ENCODE assay signal across 24 cellular contexts in the genomic region with DNA sequence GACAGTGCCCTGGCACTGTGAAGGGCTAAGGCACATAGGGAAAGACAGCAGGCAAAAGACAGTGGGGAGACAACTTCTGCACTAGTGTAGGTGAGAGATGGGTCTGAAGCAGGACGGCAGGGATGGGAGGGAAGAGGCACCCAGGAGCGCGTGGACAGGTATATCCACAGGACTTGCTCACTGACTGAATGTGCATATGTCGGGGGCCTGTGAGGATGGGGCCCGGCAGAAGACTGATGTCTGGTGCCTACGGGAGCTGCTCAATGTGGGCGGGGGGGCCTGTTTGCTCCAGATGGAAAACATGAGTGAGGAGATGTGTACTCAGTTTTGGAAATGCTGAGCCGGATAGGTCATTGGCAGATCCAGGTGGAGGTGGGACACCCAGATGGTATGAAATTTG.
"Had no signal": no experiment of that assay in that cellular context is flagged by ENCODE, and none has a peak within 500 bp of the region (broad histone marks: within the 10 kb centered on the region; RNA-seq: fewer than 3 reads in every experiment).

No MANE protein-coding gene starts in this region.

- FAIRE-seq: colon, endothelial cell of umbilical vein, islet of Langerhans, keratinocyte had no signal

- H3K4me3 ChIP-seq: coronary artery, dorsolateral prefrontal cortex, esophagus squamous epithelium, gastrocnemius medialis, heart right ventricle, left lung, lower lobe of right lung, mucosa of descending colon had no signal

- H3K36me3 ChIP-seq: esophagus squamous epithelium, gastrocnemius medialis, heart right ventricle, left lung, lower lobe of right lung had no signal

- H3K27me3 ChIP-seq: dorsolateral prefrontal cortex, esophagus squamous epithelium, gastrocnemius medialis, left lung had no signal

- H3K9me3 ChIP-seq: esophagus squamous epithelium, gastrocnemius medialis, lower lobe of right lung, mucosa of descending colon had no signal

- DNase-seq: dermis blood vessel endothelial cell; dorsolateral prefrontal cortex; effector CD4-positive, alpha-beta T cell; effector memory CD4-positive, alpha-beta T cell; esophagus squamous epithelium; foreskin fibroblast; foreskin melanocyte; gastrocnemius medialis; glutamatergic neuron; head of caudate nucleus; heart right ventricle; hippocampal formation; left cardiac atrium; left lung; left ventricle myocardium superior; lower lobe of right lung; mesenchymal stem cell; mucosa of descending colon; naive B cell had no signal

- H3K4me1 ChIP-seq: esophagus squamous epithelium, gastrocnemius medialis, heart right ventricle, left lung, lower lobe of right lung had no signal

- H3K27ac ChIP-seq: coronary artery, dorsolateral prefrontal cortex, esophagus squamous epithelium, gastrocnemius medialis, heart right ventricle, left lung, lower lobe of right lung had no signal
